In the genomic region with DNA sequence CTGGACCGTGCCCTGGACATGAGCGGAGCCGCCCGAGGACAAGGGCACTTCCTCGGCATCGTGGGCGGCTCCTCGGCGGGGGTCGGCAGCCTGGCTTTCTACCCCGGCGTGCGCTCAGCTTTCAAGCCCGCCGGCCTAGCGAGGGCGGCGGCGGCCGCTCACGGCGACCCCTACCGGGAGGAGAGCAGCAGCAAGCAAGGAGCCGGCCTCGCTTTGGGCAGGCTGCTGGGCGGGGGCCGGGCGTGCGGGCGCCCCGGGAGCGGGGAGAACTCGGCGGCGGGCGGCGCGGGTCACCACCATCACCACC, we compare ENCODE assay signal across 9 cellular contexts. TPM values are rescaled to one million over a fixed set of nuclear protein-coding genes. Genes with fewer than 3 reads are reported as not detected.
DNase-seq lines count a peak whose midpoint lies in the region; ATAC-seq and TF ChIP-seq lines count a peak whose summit lies in the region.
"Had no signal": no experiment of that assay in that cellular context is flagged by ENCODE, and none has a peak within 500 bp of the region (broad histone marks: within the 10 kb centered on the region; RNA-seq: fewer than 3 reads in every experiment).

No MANE protein-coding gene starts in this region.

- H3K27me3 ChIP-seq in CD4-positive, alpha-beta T cell (ENCODE audit: control insufficient read depth, insufficient read depth, low read length) = peaks cover 99% of the 10 kb centered on the region

- peak in 1 of 10 experiments; percentile 27 for DNase-seq in CD4-positive, alpha-beta T cell
- DNase-seq in RPMI8226 = peak; percentile 56
- DNase-seq in endothelial cell (ENCODE audit: low spot score) = peak; percentile 82
- DNase-seq in nephron progenitor cell = peak; percentile 79
- no peak for DNase-seq in middle frontal gyrus (ENCODE audit: extremely low spot score, low spot score)
- DNase-seq in NOMO-1 treated with DMSO at 0.1 percent for 48 hours (lab: John Stamatoyannopoulos, UW; ENCODE audit: unreplicated experiment) = no peak

- peaks cover 38% of the 10 kb centered on the region for H3K4me1 Mint-ChIP-seq in CD4-positive, alpha-beta T cell (ENCODE audit: low read depth)
- H3K4me1 Mint-ChIP-seq in endothelial cell (ENCODE audit: unreplicated experiment) (peaks cover 9% of the 10 kb centered on the region), nephron progenitor cell (peaks cover 5% of the 10 kb centered on the region)

- no peak for TF ChIP-seq CTCF in CD4-positive, alpha-beta T cell (IDR thresholded peaks at IDR 0.05)
- TF ChIP-seq CTCF in endothelial cell (IDR thresholded peaks at IDR 0.05; ENCODE audit: unreplicated experiment) = peak; percentile 24
- TF ChIP-seq CTCF in nephron progenitor cell (IDR thresholded peaks at IDR 0.05) = peak; percentile 38

- H3K9me3 ChIP-seq in CD4-positive, alpha-beta T cell (ENCODE audit: control insufficient read depth, low read length) = peaks cover 13% of the 10 kb centered on the region
- H3K9me3 ChIP-seq: neutrophil had no signal

- H3K27me3 Mint-ChIP-seq in CD4-positive, alpha-beta T cell = peaks cover 88% of the 10 kb centered on the region
- peaks cover 29% of the 10 kb centered on the region for H3K27me3 Mint-ChIP-seq in endothelial cell (ENCODE audit: unreplicated experiment)
- H3K27me3 Mint-ChIP-seq in nephron progenitor cell (ENCODE audit: low read depth, poor library complexity) = peaks cover 97% of the 10 kb centered on the region

- no peak overlapping the region for H3K4me3 Mint-ChIP-seq in CD4-positive, alpha-beta T cell
- no peak overlapping the region for H3K4me3 Mint-ChIP-seq in endothelial cell (ENCODE audit: unreplicated experiment)
- no peak overlapping the region for H3K4me3 Mint-ChIP-seq in nephron progenitor cell

- intact Hi-C loops in CD4-positive, alpha-beta T cell (cut with DNase I, micrococcal nuclease) = loop anchor here (10.0 kb wide), 2 partner anchors 769 to 851 kb away; partner anchors contain the start of gene SIM1 (in 1 of the 2)

- H3K9me3 Mint-ChIP-seq in CD4-positive, alpha-beta T cell = peaks cover 7% of the 10 kb centered on the region
- H3K9me3 Mint-ChIP-seq in endothelial cell (ENCODE audit: unreplicated experiment) (no peaks in the 10 kb centered on the region), nephron progenitor cell (peaks cover 14% of the 10 kb centered on the region)

- no peak overlapping the region for H3K27ac ChIP-seq in CD4-positive, alpha-beta T cell (ENCODE audit: low read depth, low read length)
- H3K27ac ChIP-seq: neutrophil had no signal

- no peak overlapping the region for H3K27ac Mint-ChIP-seq in CD4-positive, alpha-beta T cell
- no peak overlapping the region for H3K27ac Mint-ChIP-seq in endothelial cell (ENCODE audit: unreplicated experiment)
- no peak overlapping the region for H3K27ac Mint-ChIP-seq in nephron progenitor cell

- ATAC-seq in CD4-positive, alpha-beta T cell (ENCODE audit: poor library complexity) = peak; percentile 51
- ATAC-seq in GM18907 (IDR thresholded peaks at IDR 0.05; ENCODE audit: unreplicated experiment) (peak; percentile 63), HG03095 (IDR thresholded peaks at IDR 0.05; ENCODE audit: unreplicated experiment) (peak; percentile 61)

- POLR2A ChIA-PET in CD4-positive, alpha-beta T cell (lab: Charles Lee) = interaction anchor here (1.7 to 1.9 kb wide), 2 partner anchors 45 to 92 kb away, joined by 4 to 5 read pairs; partner anchors contain the start of gene CCNC

- CTCF ChIA-PET in CD4-positive, alpha-beta T cell (lab: Charles Lee) = interaction anchor here (1.1 kb wide), 1 partner anchor 25 kb away, joined by 4 read pairs; no protein-coding TSS in a partner anchor

- H3K36me3 Mint-ChIP-seq in CD4-positive, alpha-beta T cell (ENCODE audit: low read depth) = no peaks in the 10 kb centered on the region
- H3K36me3 Mint-ChIP-seq in endothelial cell (ENCODE audit: low read depth, unreplicated experiment) = peaks cover 2% of the 10 kb centered on the region
- H3K36me3 Mint-ChIP-seq in nephron progenitor cell (ENCODE audit: low read depth) = peaks cover 3% of the 10 kb centered on the region

RNA-seq across cellular contexts. Expression of gene PRDM13, which starts 6.7 kb away (rescaled TPM):
- total RNA-seq in CD4-positive, alpha-beta T cell = not detected
- total RNA-seq in endothelial cell (ENCODE audit: unreplicated experiment) = not detected

RNA-seq across cellular contexts. Expression of gene CCNC, which starts 44.9 kb away (rescaled TPM):
- total RNA-seq in CD4-positive, alpha-beta T cell = 10 to 100 TPM; 40.5 to 42.6 TPM
- total RNA-seq in endothelial cell (ENCODE audit: unreplicated experiment) = 70.0 TPM

Comparison
In these comparisons a context has a peak if more than half of its experiments do, and no peak if none do; other contexts are left out.
1. DNase-seq: peak in RPMI8226 (single experiment), endothelial cell (single experiment) and nephron progenitor cell (single experiment); none in middle frontal gyrus (single experiment) and NOMO-1 treated with DMSO at 0.1 percent for 48 hours (single experiment).
2. Peak in every context shown above with its lines, with median percentiles within 50 percentile points of each other: ATAC-seq.